In genomic region chr6:63610944-63611343, GRCh38 we compare ENCODE assay signal across 28 cellular contexts.
"Had no signal": no experiment of that assay in that cellular context is flagged by ENCODE, and none has a peak within 500 bp of the region (broad histone marks: within the 10 kb centered on the region; RNA-seq: fewer than 3 reads in every experiment).

No MANE protein-coding gene starts in this region.

- H3K4me1 Mint-ChIP-seq: endodermal cell; naive B cell; neural crest cell; stimulated activated naive CD8-positive, alpha-beta T cell treated with anti-CD3 and anti-CD28 coated beads, Interleukin-15, amount 100 ng/mL, for 72 hours had no signal

- H3K9ac ChIP-seq: parathyroid adenoma had no signal

- H3K9me3 Mint-ChIP-seq: endodermal cell; mesothelial cell of epicardium; natural killer cell treated with Interleukin-12 subunit alpha and Interleukin-12 subunit beta and Interleukin-15 and Interleukin-18, amount 100 ng/mL, for 72 hours; neural crest cell; stimulated activated naive CD8-positive, alpha-beta T cell treated with anti-CD3 and anti-CD28 coated beads, Interleukin-15, amount 100 ng/mL, for 72 hours had no signal

- H3K36me3 Mint-ChIP-seq: mesothelial cell of epicardium; naive B cell; natural killer cell treated with Interleukin-12 subunit alpha and Interleukin-12 subunit beta and Interleukin-15 and Interleukin-18, amount 100 ng/mL, for 72 hours had no signal

- H3K27ac ChIP-seq: dorsolateral prefrontal cortex, epithelial cell of prostate, gastrocnemius medialis, neutrophil, parathyroid adenoma, prostate gland, sigmoid colon, thyroid gland, vagina had no signal

- H3K4me1 ChIP-seq: gastrocnemius medialis, parathyroid adenoma, prostate gland, sigmoid colon, thyroid gland, vagina had no signal

- H3K4me3 ChIP-seq: dorsolateral prefrontal cortex, gastrocnemius medialis, mucosa of descending colon, prostate gland, sigmoid colon, thyroid gland, vagina had no signal

- H3K27ac Mint-ChIP-seq: endodermal cell; mesothelial cell of epicardium; naive B cell; natural killer cell treated with Interleukin-12 subunit alpha and Interleukin-12 subunit beta and Interleukin-15 and Interleukin-18, amount 100 ng/mL, for 72 hours; stimulated activated naive CD8-positive, alpha-beta T cell treated with anti-CD3 and anti-CD28 coated beads, Interleukin-15, amount 100 ng/mL, for 72 hours had no signal

- H3K9me3 ChIP-seq: gastrocnemius medialis, mucosa of descending colon, neutrophil, prostate gland, sigmoid colon, thyroid gland, vagina had no signal

- H3K27me3 ChIP-seq: dorsolateral prefrontal cortex, gastrocnemius medialis, neutrophil, sigmoid colon, thyroid gland, vagina had no signal

- H3K27me3 Mint-ChIP-seq: stimulated activated naive CD8-positive, alpha-beta T cell treated with anti-CD3 and anti-CD28 coated beads, Interleukin-15, amount 100 ng/mL, for 72 hours had no signal

- H3K4me3 Mint-ChIP-seq: endodermal cell; mesothelial cell of epicardium; naive B cell; natural killer cell treated with Interleukin-12 subunit alpha and Interleukin-12 subunit beta and Interleukin-15 and Interleukin-18, amount 100 ng/mL, for 72 hours; neural crest cell; stimulated activated naive CD8-positive, alpha-beta T cell treated with anti-CD3 and anti-CD28 coated beads, Interleukin-15, amount 100 ng/mL, for 72 hours had no signal

- FAIRE-seq: colon had no signal

- ATAC-seq: esophagus mucosa; gastrocnemius medialis; left lobe of liver; mucosa of descending colon; natural killer cell treated with Interleukin-12 subunit alpha and Interleukin-12 subunit beta and Interleukin-15 and Interleukin-18, amount 100 ng/mL, for 72 hours; right cardiac atrium; stimulated activated naive CD8-positive, alpha-beta T cell treated with anti-CD3 and anti-CD28 coated beads, Interleukin-15, amount 100 ng/mL, for 72 hours had no signal

- H2AFZ ChIP-seq: parathyroid adenoma had no signal

- H3K36me3 ChIP-seq: gastrocnemius medialis, neutrophil, prostate gland, sigmoid colon, thyroid gland, vagina had no signal

- DNase-seq: dorsolateral prefrontal cortex; effector CD4-positive, alpha-beta T cell; endodermal cell; foreskin fibroblast; gastrocnemius medialis; head of caudate nucleus; kidney; mesenchymal stem cell; mucosa of descending colon; naive B cell; right cardiac atrium; sigmoid colon; stimulated activated CD4-positive, alpha-beta T cell treated with anti-CD3 and anti-CD28 coated beads, Interleukin-2, amount 100 ng/mL, for 48 hours; stimulated activated naive CD4-positive, alpha-beta T cell; stimulated activated naive CD8-positive, alpha-beta T cell treated with anti-CD3 and anti-CD28 coated beads, Interleukin-15, amount 100 ng/mL, for 72 hours; thyroid gland; trophoblast cell had no signal

- H3K79me2 ChIP-seq: parathyroid adenoma had no signal
